In genomic region chr12:113142886-113143329, GRCh38 we compare ENCODE assay signal across 1 cellular context.
TF ChIP-seq lines count a peak whose summit lies in the region.

No MANE protein-coding gene starts in this region.

TF ChIP-seq in GM23338, 12 proteins besides CTCF, POLR2A, EP300 and RAD21 (continued from another document):
- TF ChIP-seq ZNF462 (CRISPR knock-in tag; IDR thresholded peaks at IDR 0.05), result no peak
- TF ChIP-seq STAT1 (IDR thresholded peaks at IDR 0.05; ENCODE audit: unreplicated experiment), result no peak
- no peak for TF ChIP-seq ZNF331 (CRISPR knock-in tag; IDR thresholded peaks at IDR 0.05; ENCODE audit: low read depth)
- no peak for TF ChIP-seq EZH2 (IDR thresholded peaks at IDR 0.05; ENCODE audit: low read depth, unreplicated experiment)
- TF ChIP-seq POLR2AphosphoS5 (IDR thresholded peaks at IDR 0.05; ENCODE audit: low read depth), result no peak
- no peak for TF ChIP-seq REST (IDR thresholded peaks at IDR 0.05; ENCODE audit: unreplicated experiment)
